ENCODE assay signal across 19 cellular contexts in genomic region chr7:146575903-146576302, GRCh38.
DNase-seq lines count a peak whose midpoint lies in the region; TF ChIP-seq lines count a peak whose summit lies in the region.
"Had no signal": no experiment of that assay in that cellular context is flagged by ENCODE, and none has a peak within 500 bp of the region (broad histone marks: within the 10 kb centered on the region; RNA-seq: fewer than 3 reads in every experiment).

No MANE protein-coding gene starts in this region.

- H3K9ac ChIP-seq in SK-N-SH, result no peak overlapping the region
- H3K9ac ChIP-seq: BLaER1 had no signal

- no peaks in the 10 kb centered on the region for H3K27me3 ChIP-seq in SK-N-SH (ENCODE audit: insufficient read depth)
- H3K27me3 ChIP-seq: BLaER1 had no signal

- H3K79me2 ChIP-seq in SK-N-SH (ENCODE audit: insufficient read depth), result no peaks in the 10 kb centered on the region

- H3K4me3 Mint-ChIP-seq in osteocyte (ENCODE audit: unreplicated experiment) (no peak overlapping the region), mesothelial cell of epicardium (no peak overlapping the region)
- H3K4me3 Mint-ChIP-seq: B cell; CD4-positive, alpha-beta T cell; CD8-positive, alpha-beta memory T cell; GM23338; H9 had no signal

- TF ChIP-seq RAD21 in SK-N-SH (IDR thresholded peaks at IDR 0.05; ENCODE audit: low read length), result no peak

- no peak overlapping the region for H3K4me3 ChIP-seq in SK-N-SH (ENCODE audit: low read depth in 2 of 2, low read length in 1 of 2)
- H3K4me3 ChIP-seq: BLaER1, GM23338 had no signal

- H3K9me3 Mint-ChIP-seq in osteocyte (ENCODE audit: unreplicated experiment) (peaks cover 7% of the 10 kb centered on the region), mesothelial cell of epicardium (no peaks in the 10 kb centered on the region)
- H3K9me3 Mint-ChIP-seq: H9 had no signal

- TF ChIP-seq CTCF in SK-N-SH (IDR thresholded peaks at IDR 0.05) (no peak), osteocyte (IDR thresholded peaks at IDR 0.05) (no peak), mesothelial cell of epicardium (IDR thresholded peaks at IDR 0.05; ENCODE audit: unreplicated experiment) (no peak)

- H3K9me3 ChIP-seq in SK-N-SH, result no peaks in the 10 kb centered on the region
- H3K9me3 ChIP-seq: BLaER1 had no signal

- WGBS in SK-N-SH (ENCODE audit: low lambda C conversion rate), result 1% methylated on average over 2 of the region's 2 CpGs

- DNase-seq in COR-L47 (lab: John Stamatoyannopoulos, UW) (peak; percentile 4), NCI-H2171 treated with DMSO at 0.1 percent for 48 hours (lab: John Stamatoyannopoulos, UW) (peak; percentile 16), RPMI8226 (peak; percentile 19), SK-N-SH (peak; percentile 68), osteocyte (ENCODE audit: extremely low spot score, unreplicated experiment) (no peak), T1000 (lab: John Stamatoyannopoulos, UW) (no peak), CD1c-positive myeloid dendritic cell (ENCODE audit: extremely low spot score) (no peak), mesothelial cell of epicardium (ENCODE audit: low spot score in 2 of 2, unreplicated experiment in 2 of 2) (no peak)
- DNase-seq: Calu3; CD4-positive, alpha-beta T cell; CD8-positive, alpha-beta memory T cell; DMS53; DMS79 treated with DMSO at 0.1 percent for 48 hours; GF-D8; H9 had no signal

- POLR2A ChIA-PET in SK-N-SH (lab: Yijun Ruan, JAX), result no interaction called here

- H3K9me2 ChIP-seq in SK-N-SH, result no peaks in the 10 kb centered on the region

- no peak overlapping the region for H3K27ac ChIP-seq in SK-N-SH (ENCODE audit: low read depth in 2 of 2, low read length in 1 of 2)
- H3K27ac ChIP-seq: BLaER1, C4-2B had no signal

- H3K36me3 Mint-ChIP-seq in osteocyte (ENCODE audit: unreplicated experiment), result no peaks in the 10 kb centered on the region
- H3K36me3 Mint-ChIP-seq in mesothelial cell of epicardium, result no peaks in the 10 kb centered on the region
- H3K36me3 Mint-ChIP-seq: CD8-positive, alpha-beta memory T cell had no signal

- H3K4me2 ChIP-seq in SK-N-SH, result no peak overlapping the region
- H3K4me2 ChIP-seq: BLaER1, GM23338 had no signal

- no peaks in the 10 kb centered on the region for H4K20me1 ChIP-seq in SK-N-SH (ENCODE audit: insufficient read depth)
- H4K20me1 ChIP-seq: BLaER1 had no signal

- peaks cover 0 to 3% of the 10 kb centered on the region in 2 experiments; a peak in 2 of 4 replicates for H3K4me1 ChIP-seq in SK-N-SH (ENCODE audit: control insufficient read depth in 1 of 2, insufficient read depth in 2 of 2, low read depth in 1 of 2, low read length in 1 of 2)
- H3K4me1 ChIP-seq: BLaER1 had no signal

- CTCF ChIA-PET in SK-N-SH (lab: Yijun Ruan, JAX), result no interaction called here

- no peaks in the 10 kb centered on the region for H3K27me3 Mint-ChIP-seq in osteocyte (ENCODE audit: unreplicated experiment)
- H3K27me3 Mint-ChIP-seq in mesothelial cell of epicardium (ENCODE audit: low read depth), result peaks cover 6% of the 10 kb centered on the region
- H3K27me3 Mint-ChIP-seq: B cell; CD4-positive, alpha-beta T cell; CD8-positive, alpha-beta memory T cell had no signal

- H3K27ac Mint-ChIP-seq in osteocyte (ENCODE audit: unreplicated experiment), result no peak overlapping the region
- H3K27ac Mint-ChIP-seq in mesothelial cell of epicardium, result no peak overlapping the region
- H3K27ac Mint-ChIP-seq: B cell; CD4-positive, alpha-beta T cell; CD8-positive, alpha-beta memory T cell; GM23338; H9 had no signal

- H2AFZ ChIP-seq in SK-N-SH (ENCODE audit: low read depth), result no peak overlapping the region
- H2AFZ ChIP-seq: GM23338 had no signal

- no peaks in the 10 kb centered on the region for H3K4me1 Mint-ChIP-seq in osteocyte (ENCODE audit: unreplicated experiment)
- no peaks in the 10 kb centered on the region for H3K4me1 Mint-ChIP-seq in mesothelial cell of epicardium
- H3K4me1 Mint-ChIP-seq: B cell; CD8-positive, alpha-beta memory T cell; GM23338; H9 had no signal

- peak in 1 of 2 experiments; percentile 90; a peak in 2 of 4 replicates for TF ChIP-seq EP300 in SK-N-SH (IDR thresholded peaks at IDR 0.05; ENCODE audit: borderline replicate concordance in 1 of 2, low read depth in 1 of 2, low read length in 1 of 2)

- H3K36me3 ChIP-seq in SK-N-SH (replicated peaks in 1 of 2; ENCODE audit: control insufficient read depth in 1 of 2, insufficient read depth in 2 of 2, low read length in 1 of 2), result no peaks in the 10 kb centered on the region
- H3K36me3 ChIP-seq: BLaER1 had no signal

- H3F3A ChIP-seq in SK-N-SH (replicated peaks; ENCODE audit: insufficient read depth), result no peaks in the 10 kb centered on the region

TF ChIP-seq in SK-N-SH, 30 proteins besides CTCF, POLR2A, EP300 and RAD21:
- no peak for TF ChIP-seq NRF1 (IDR thresholded peaks at IDR 0.05; ENCODE audit: low read depth, low read length)
- TF ChIP-seq, protein P1, sequence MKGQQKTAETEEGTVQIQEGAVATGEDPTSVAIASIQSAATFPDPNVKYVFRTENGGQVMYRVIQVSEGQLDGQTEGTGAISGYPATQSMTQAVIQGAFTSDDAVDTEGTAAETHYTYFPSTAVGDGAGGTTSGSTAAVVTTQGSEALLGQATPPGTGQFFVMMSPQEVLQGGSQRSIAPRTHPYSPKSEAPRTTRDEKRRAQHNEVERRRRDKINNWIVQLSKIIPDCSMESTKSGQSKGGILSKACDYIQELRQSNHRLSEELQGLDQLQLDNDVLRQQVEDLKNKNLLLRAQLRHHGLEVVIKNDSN (IDR thresholded peaks at IDR 0.05; ENCODE audit: borderline replicate concordance, low read depth), result peak; percentile 40; the same call in 1 of the 2 replicates
- TF ChIP-seq MXI1 (IDR thresholded peaks at IDR 0.05; ENCODE audit: low read depth, low read length), result peak; percentile 50; the same call in 1 of the 2 replicates
- TF ChIP-seq RCOR1 (IDR thresholded peaks at IDR 0.05; ENCODE audit: low read length), result peak; percentile 99
- TF ChIP-seq FOSL2 (IDR thresholded peaks at IDR 0.05; ENCODE audit: borderline replicate concordance, low read depth), result no peak
- no peak for TF ChIP-seq JUND (IDR thresholded peaks at IDR 0.05)
- TF ChIP-seq TCF12 (IDR thresholded peaks at IDR 0.05), result peak; percentile 50
- TF ChIP-seq, protein P2, sequence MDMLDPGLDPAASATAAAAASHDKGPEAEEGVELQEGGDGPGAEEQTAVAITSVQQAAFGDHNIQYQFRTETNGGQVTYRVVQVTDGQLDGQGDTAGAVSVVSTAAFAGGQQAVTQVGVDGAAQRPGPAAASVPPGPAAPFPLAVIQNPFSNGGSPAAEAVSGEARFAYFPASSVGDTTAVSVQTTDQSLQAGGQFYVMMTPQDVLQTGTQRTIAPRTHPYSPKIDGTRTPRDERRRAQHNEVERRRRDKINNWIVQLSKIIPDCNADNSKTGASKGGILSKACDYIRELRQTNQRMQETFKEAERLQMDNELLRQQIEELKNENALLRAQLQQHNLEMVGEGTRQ (IDR thresholded peaks at IDR 0.05; ENCODE audit: borderline replicate concordance, low read depth, low read length), result peak; percentile 49; the same call in 1 of the 2 replicates
- peak; percentile 88 for TF ChIP-seq GATA2 (CRISPR knock-in tag; IDR thresholded peaks at IDR 0.05)
- TF ChIP-seq YY1 (IDR thresholded peaks at IDR 0.05; ENCODE audit: low read depth), result no peak
- TF ChIP-seq CHD2 (IDR thresholded peaks at IDR 0.05; ENCODE audit: low read length, partially characterized antibody), result peak; percentile 77

Comparison
In these comparisons a context has a peak if more than half of its experiments do, and no peak if none do; other contexts are left out.
1. DNase-seq: peak in COR-L47 (single experiment), NCI-H2171 treated with DMSO at 0.1 percent for 48 hours (single experiment), RPMI8226 (single experiment) and SK-N-SH (single experiment); none in osteocyte (single experiment), T1000 (single experiment), CD1c-positive myeloid dendritic cell (single experiment) and mesothelial cell of epicardium (0 of 2).